In genomic region chr1:245986404-245987221, GRCh38 we compare ENCODE assay signal across 12 cellular contexts.
DNase-seq lines count a peak whose midpoint lies in the region; ATAC-seq and TF ChIP-seq lines count a peak whose summit lies in the region.
"Had no signal": no experiment of that assay in that cellular context is flagged by ENCODE, and none has a peak within 500 bp of the region (broad histone marks: within the 10 kb centered on the region; RNA-seq: fewer than 3 reads in every experiment).

No MANE protein-coding gene starts in this region.

- dilution Hi-C loops in mammary epithelial cell (cut with HindIII; ENCODE audit: low sequenced_read_pairs): no loop called here

- no peaks in the 10 kb centered on the region for H3K36me3 Mint-ChIP-seq in endothelial cell (ENCODE audit: low read depth, unreplicated experiment)

- H3K4me2 ChIP-seq in mammary epithelial cell (ENCODE audit: insufficient read depth, low read depth, low read length): no peak overlapping the region

- H3K9me3 Mint-ChIP-seq in endothelial cell (ENCODE audit: unreplicated experiment): no peaks in the 10 kb centered on the region
- H3K9me3 Mint-ChIP-seq: activated B cell treated with CpG ODN at 0.5 μM for 24 hours had no signal

- TF ChIP-seq CTCF in BE2C (IDR thresholded peaks at IDR 0.05; ENCODE audit: low read depth, low read length) (no peak), mammary epithelial cell (conservative IDR thresholded peaks at IDR 0.05 in 1 of 2, IDR thresholded peaks at IDR 0.05 in 1 of 2; ENCODE audit: extremely low read depth in 1 of 2, insufficient read depth in 1 of 2, low read depth in 1 of 2, low read length in 2 of 2) (no peak), endothelial cell (IDR thresholded peaks at IDR 0.05; ENCODE audit: unreplicated experiment) (no peak)

- WGBS in mammary epithelial cell (ENCODE audit: low coverage, missing lambda C conversion rate): 54% methylated on average over 10 of the region's 12 CpGs
- 82 to 83% methylated on average over 9 to 11 of the region's 12 CpGs for WGBS in mesodermal cell (ENCODE audit: insufficient coverage in 2 of 2), 2 experiments

- no peaks in the 10 kb centered on the region for H3K4me1 Mint-ChIP-seq in endothelial cell (ENCODE audit: unreplicated experiment)

- H3K4me3 Mint-ChIP-seq in endothelial cell (ENCODE audit: unreplicated experiment): no peak overlapping the region
- H3K4me3 Mint-ChIP-seq: activated B cell treated with CpG ODN at 0.5 μM for 24 hours had no signal

- DNase-seq in BE2C (no peak), NCI-H226 (peak; percentile 69), mammary epithelial cell (peak; percentile 72), DMS53 treated with DMSO at 0.1 percent for 48 hours (lab: John Stamatoyannopoulos, UW; ENCODE audit: unreplicated experiment) (no peak), endothelial cell (ENCODE audit: low spot score) (no peak)
- DNase-seq: activated B cell treated with CpG ODN at 0.5 μM for 24 hours, adrenal gland, KG1 had no signal

- H3K27ac Mint-ChIP-seq in endothelial cell (ENCODE audit: unreplicated experiment): no peak overlapping the region
- H3K27ac Mint-ChIP-seq: activated B cell treated with CpG ODN at 0.5 μM for 24 hours had no signal

- no peak for ATAC-seq in GM21390 (IDR thresholded peaks at IDR 0.05; ENCODE audit: unreplicated experiment)
- no peak for ATAC-seq in HG03457 (IDR thresholded peaks at IDR 0.05; ENCODE audit: unreplicated experiment)

- H3K79me2 ChIP-seq in mammary epithelial cell (ENCODE audit: insufficient read depth, low read length): no peaks in the 10 kb centered on the region
- H3K79me2 ChIP-seq: parathyroid adenoma had no signal

- no peak overlapping the region for H3K27ac ChIP-seq in mammary epithelial cell (ENCODE audit: insufficient read depth, low read depth, low read length)
- H3K27ac ChIP-seq in mesodermal cell (ENCODE audit: low read depth, low read length, severe bottlenecking): peak overlapping the region; percentile 75
- H3K27ac ChIP-seq: adrenal gland, parathyroid adenoma had no signal

- no peak overlapping the region for H2AFZ ChIP-seq in mammary epithelial cell (ENCODE audit: low read depth, low read length)
- H2AFZ ChIP-seq: parathyroid adenoma had no signal

- in situ Hi-C loops in mammary epithelial cell (cut with MboI; ENCODE audit: low sequenced_read_pairs in 2 of 2): no loop called here

- H3K4me1 ChIP-seq in BE2C (peaks cover 8% of the 10 kb centered on the region), mammary epithelial cell (ENCODE audit: insufficient read depth, low read length) (no peaks in the 10 kb centered on the region), mesodermal cell (ENCODE audit: control insufficient read depth, insufficient read depth, low read length, poor library complexity, severe bottlenecking) (peaks cover 16% of the 10 kb centered on the region)
- H3K4me1 ChIP-seq: adrenal gland, parathyroid adenoma had no signal

- H4K20me1 ChIP-seq in mammary epithelial cell (ENCODE audit: insufficient read depth, low read length): no peaks in the 10 kb centered on the region

- H3K4me3 ChIP-seq in BE2C (ENCODE audit: low read depth, low read length): peak overlapping the region; percentile 83
- H3K4me3 ChIP-seq in mammary epithelial cell (replicated peaks in 1 of 3; ENCODE audit: insufficient read depth in 1 of 3, low read depth in 2 of 3, low read length in 3 of 3): no peak overlapping the region
- no peak overlapping the region for H3K4me3 ChIP-seq in mesodermal cell (ENCODE audit: extremely low read depth, insufficient read depth, low read length, poor library complexity, severe bottlenecking)
- H3K4me3 ChIP-seq: adrenal gland had no signal

- H3K36me3 ChIP-seq in BE2C (peaks cover 8% of the 10 kb centered on the region), mammary epithelial cell (ENCODE audit: insufficient read depth, low read length) (no peaks in the 10 kb centered on the region), mesodermal cell (ENCODE audit: control insufficient read depth, insufficient read depth, low read length) (peaks cover 3% of the 10 kb centered on the region)
- H3K36me3 ChIP-seq: adrenal gland had no signal

- H3K27me3 Mint-ChIP-seq in endothelial cell (ENCODE audit: unreplicated experiment): no peaks in the 10 kb centered on the region
- H3K27me3 Mint-ChIP-seq: activated B cell treated with CpG ODN at 0.5 μM for 24 hours had no signal

- H3K9ac ChIP-seq in mammary epithelial cell (ENCODE audit: insufficient read depth, low read length): no peak overlapping the region
- H3K9ac ChIP-seq: parathyroid adenoma had no signal

- H3K27me3 ChIP-seq in BE2C (no peaks in the 10 kb centered on the region), mammary epithelial cell (ENCODE audit: insufficient read depth, low read length) (no peaks in the 10 kb centered on the region)
- H3K27me3 ChIP-seq: adrenal gland had no signal

- no peaks in the 10 kb centered on the region for H3K9me3 ChIP-seq in BE2C
- no peaks in the 10 kb centered on the region for H3K9me3 ChIP-seq in mammary epithelial cell (replicated peaks; ENCODE audit: insufficient read depth, low read length)
- no peaks in the 10 kb centered on the region for H3K9me3 ChIP-seq in mesodermal cell (ENCODE audit: control insufficient read depth, low read length)
- H3K9me3 ChIP-seq: adrenal gland had no signal

- intact Hi-C loops in mammary epithelial cell (cut with micrococcal nuclease): no loop called here

- no TSS peak for BruUV-seq in mammary epithelial cell (replicated peaks; lab: Mats Ljungman, UMichigan)

- CTCF ChIA-PET in mammary epithelial cell (lab: Charles Lee; ENCODE audit: low non-redundant PET): interaction anchor here (0.6 kb wide), 1 partner anchor 1337 kb away, joined by 7 read pairs; no protein-coding TSS in a partner anchor

Comparison
In these comparisons a context has a peak if more than half of its experiments do, and no peak if none do; other contexts are left out.
1. DNase-seq: peak in NCI-H226 (single experiment) and mammary epithelial cell (single experiment); none in BE2C (single experiment), DMS53 treated with DMSO at 0.1 percent for 48 hours (single experiment) and endothelial cell (single experiment).